Comparison of ENCODE assay signal across 20 cellular contexts in genomic region chr17:46991618-46992017, GRCh38. TPM values are rescaled to one million over a fixed set of nuclear protein-coding genes. Genes with fewer than 3 reads are reported as not detected.
"Had no signal": no experiment of that assay in that cellular context is flagged by ENCODE, and none has a peak within 500 bp of the region (broad histone marks: within the 10 kb centered on the region; RNA-seq: fewer than 3 reads in every experiment).

No MANE protein-coding gene starts in this region.

- ATAC-seq: activated T-cell treated with anti-CD3 and anti-CD28 coated beads, Interleukin-2, amount 50 U/mL, for 4 hours; lower lobe of right lung; natural killer cell treated with Interleukin-12 subunit alpha and Interleukin-12 subunit beta and Interleukin-15 and Interleukin-18, amount 100 ng/mL, for 72 hours; stimulated activated memory B cell treated with anti-CD40 and anti-IgM and Interleukin-4, amounts not matched to agents 10 μg/mL and 1 μg/mL and 100 μg/mL, for 72 hours had no signal

- H3K27me3 ChIP-seq: right lobe of liver, spleen had no signal

- H3K9me3 Mint-ChIP-seq: activated CD4-positive, alpha-beta memory T cell treated with anti-CD3 and anti-CD28 coated beads for 36 hours; activated naive CD8-positive, alpha-beta T cell treated with anti-CD3 and anti-CD28 coated beads, Interleukin-2, amount 10 ng/mL, durations not matched to agents 7 days and 5 days; activated T-cell treated with anti-CD3 and anti-CD28 coated beads, Interleukin-2, amount 50 U/mL, for 4 hours; dendritic cell treated with granulocyte-macrophage colony-stimulating factor and Interleukin-4, amounts not matched to agents 40 ng/mL and 50 ng/mL, for 4 days; natural killer cell treated with Interleukin-12 subunit alpha and Interleukin-12 subunit beta and Interleukin-15 and Interleukin-18, amount 100 ng/mL, for 72 hours; stimulated activated memory B cell treated with anti-CD40 and anti-IgM and Interleukin-4, amounts not matched to agents 10 μg/mL and 1 μg/mL and 100 μg/mL, for 72 hours; type B pancreatic cell had no signal

- H3K9me3 ChIP-seq: lower lobe of right lung, right lobe of liver, spleen had no signal

- H3K36me3 ChIP-seq: lower lobe of right lung, right lobe of liver, spleen had no signal

- H3K4me3 ChIP-seq: lower lobe of right lung, right lobe of liver, spleen had no signal

- H3K27ac ChIP-seq: lower lobe of right lung, right lobe of liver, spleen had no signal

- H3K36me3 Mint-ChIP-seq: activated CD4-positive, alpha-beta memory T cell treated with anti-CD3 and anti-CD28 coated beads for 36 hours; activated naive CD8-positive, alpha-beta T cell treated with anti-CD3 and anti-CD28 coated beads, Interleukin-2, amount 10 ng/mL, durations not matched to agents 7 days and 5 days; natural killer cell treated with Interleukin-12 subunit alpha and Interleukin-12 subunit beta and Interleukin-15 and Interleukin-18, amount 100 ng/mL, for 72 hours; stimulated activated memory B cell treated with anti-CD40 and anti-IgM and Interleukin-4, amounts not matched to agents 10 μg/mL and 1 μg/mL and 100 μg/mL, for 72 hours; type B pancreatic cell had no signal

- H3K27me3 Mint-ChIP-seq: activated naive CD8-positive, alpha-beta T cell treated with anti-CD3 and anti-CD28 coated beads, Interleukin-2, amount 10 ng/mL, durations not matched to agents 7 days and 5 days; natural killer cell treated with Interleukin-12 subunit alpha and Interleukin-12 subunit beta and Interleukin-15 and Interleukin-18, amount 100 ng/mL, for 72 hours; stimulated activated memory B cell treated with anti-CD40 and anti-IgM and Interleukin-4, amounts not matched to agents 10 μg/mL and 1 μg/mL and 100 μg/mL, for 72 hours had no signal

- H3K4me1 ChIP-seq: lower lobe of right lung, right lobe of liver had no signal

- H3K4me1 Mint-ChIP-seq: stimulated activated memory B cell treated with anti-CD40 and anti-IgM and Interleukin-4, amounts not matched to agents 10 μg/mL and 1 μg/mL and 100 μg/mL, for 72 hours had no signal

- H3K27ac Mint-ChIP-seq: activated CD4-positive, alpha-beta memory T cell treated with anti-CD3 and anti-CD28 coated beads for 36 hours; activated naive CD8-positive, alpha-beta T cell treated with anti-CD3 and anti-CD28 coated beads, Interleukin-2, amount 10 ng/mL, durations not matched to agents 7 days and 5 days; dendritic cell treated with granulocyte-macrophage colony-stimulating factor and Interleukin-4, amounts not matched to agents 40 ng/mL and 50 ng/mL, for 4 days; natural killer cell treated with Interleukin-12 subunit alpha and Interleukin-12 subunit beta and Interleukin-15 and Interleukin-18, amount 100 ng/mL, for 72 hours; progenitor cell of endocrine pancreas; stimulated activated memory B cell treated with anti-CD40 and anti-IgM and Interleukin-4, amounts not matched to agents 10 μg/mL and 1 μg/mL and 100 μg/mL, for 72 hours; type B pancreatic cell had no signal

- DNase-seq: activated CD4-positive, alpha-beta memory T cell treated with anti-CD3 and anti-CD28 coated beads for 36 hours; activated gamma-delta T cell; activated naive CD8-positive, alpha-beta T cell treated with anti-CD3 and anti-CD28 coated beads, Interleukin-2, amount 10 ng/mL, durations not matched to agents 7 days and 5 days; activated T-cell treated with anti-CD3 and anti-CD28 coated beads, Interleukin-2, amount 50 U/mL, for 4 hours; anterior cingulate cortex; cerebellar nuclear complex; erythroblast; hypothalamus; lower lobe of right lung; nucleus accumbens; right lobe of liver; spleen; stimulated activated CD4-positive, alpha-beta T cell treated with anti-CD3 and anti-CD28 coated beads, Interleukin-1b, Interleukin-23, amount 100 ng/mL, for 48 hours had no signal

- H3K4me3 Mint-ChIP-seq: activated CD4-positive, alpha-beta memory T cell treated with anti-CD3 and anti-CD28 coated beads for 36 hours; activated naive CD8-positive, alpha-beta T cell treated with anti-CD3 and anti-CD28 coated beads, Interleukin-2, amount 10 ng/mL, durations not matched to agents 7 days and 5 days; activated T-cell treated with anti-CD3 and anti-CD28 coated beads, Interleukin-2, amount 50 U/mL, for 4 hours; dendritic cell treated with granulocyte-macrophage colony-stimulating factor and Interleukin-4, amounts not matched to agents 40 ng/mL and 50 ng/mL, for 4 days; natural killer cell treated with Interleukin-12 subunit alpha and Interleukin-12 subunit beta and Interleukin-15 and Interleukin-18, amount 100 ng/mL, for 72 hours; stimulated activated memory B cell treated with anti-CD40 and anti-IgM and Interleukin-4, amounts not matched to agents 10 μg/mL and 1 μg/mL and 100 μg/mL, for 72 hours; type B pancreatic cell had no signal

RNA-seq across cellular contexts. Expression of gene RPRML, which starts 12.6 kb away (rescaled TPM):
- total RNA-seq: activated CD4-positive, alpha-beta memory T cell treated with anti-CD3 and anti-CD28 coated beads for 36 hours; activated naive CD8-positive, alpha-beta T cell treated with anti-CD3 and anti-CD28 coated beads, Interleukin-2, amount 10 ng/mL, durations not matched to agents 7 days and 5 days; activated T-cell treated with anti-CD3 and anti-CD28 coated beads, Interleukin-2, amount 50 U/mL, for 4 hours; glomerular endothelial cell; lower lobe of right lung; mononuclear cell; natural killer cell treated with Interleukin-12 subunit alpha and Interleukin-12 subunit beta and Interleukin-15 and Interleukin-18, amount 100 ng/mL, for 72 hours; progenitor cell of endocrine pancreas; spleen had no signal
